ENCODE assay signal across 1 cellular context in the genomic region with DNA sequence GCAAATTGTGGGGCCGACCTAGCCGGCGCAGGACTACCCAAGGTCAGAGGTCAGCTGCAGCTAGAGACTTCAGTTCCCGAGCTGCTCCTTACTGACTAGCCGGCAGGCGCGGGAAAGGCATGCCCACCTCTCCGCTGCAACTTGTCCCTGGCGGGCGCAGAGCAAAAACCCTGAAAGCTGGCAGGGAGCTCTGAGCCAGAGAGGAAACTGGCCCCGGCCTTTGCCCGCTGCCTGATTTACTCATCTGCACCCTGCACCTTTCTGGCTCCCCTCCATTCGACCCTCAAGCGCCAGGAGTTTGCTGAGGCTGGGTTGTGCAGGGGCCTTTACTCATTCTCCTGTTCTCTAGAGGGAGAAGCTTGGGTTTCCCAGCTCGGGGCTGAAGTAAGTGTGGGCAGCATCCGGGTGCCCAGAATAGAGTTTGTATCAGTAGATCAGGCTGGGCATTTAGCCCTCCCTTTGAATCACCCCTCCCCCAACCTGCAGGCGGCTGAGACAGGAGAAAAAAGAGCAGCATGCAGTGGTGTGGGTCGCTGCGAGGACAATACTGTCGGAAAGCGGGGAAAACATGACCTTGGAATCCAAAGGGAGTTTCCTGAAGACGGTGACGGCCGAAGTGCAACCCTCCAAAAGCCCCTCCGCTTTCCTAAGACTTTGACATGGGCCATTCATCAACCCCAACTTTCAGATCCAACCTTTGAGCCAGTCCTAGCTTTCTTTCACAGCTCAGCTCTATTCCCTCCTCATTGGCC.
TF ChIP-seq lines count a peak whose summit lies in the region.

No MANE protein-coding gene starts in this region.

TF ChIP-seq in GM23338, 12 proteins besides CTCF, POLR2A, EP300 and RAD21 (continued from another document):
- TF ChIP-seq, protein P1, sequence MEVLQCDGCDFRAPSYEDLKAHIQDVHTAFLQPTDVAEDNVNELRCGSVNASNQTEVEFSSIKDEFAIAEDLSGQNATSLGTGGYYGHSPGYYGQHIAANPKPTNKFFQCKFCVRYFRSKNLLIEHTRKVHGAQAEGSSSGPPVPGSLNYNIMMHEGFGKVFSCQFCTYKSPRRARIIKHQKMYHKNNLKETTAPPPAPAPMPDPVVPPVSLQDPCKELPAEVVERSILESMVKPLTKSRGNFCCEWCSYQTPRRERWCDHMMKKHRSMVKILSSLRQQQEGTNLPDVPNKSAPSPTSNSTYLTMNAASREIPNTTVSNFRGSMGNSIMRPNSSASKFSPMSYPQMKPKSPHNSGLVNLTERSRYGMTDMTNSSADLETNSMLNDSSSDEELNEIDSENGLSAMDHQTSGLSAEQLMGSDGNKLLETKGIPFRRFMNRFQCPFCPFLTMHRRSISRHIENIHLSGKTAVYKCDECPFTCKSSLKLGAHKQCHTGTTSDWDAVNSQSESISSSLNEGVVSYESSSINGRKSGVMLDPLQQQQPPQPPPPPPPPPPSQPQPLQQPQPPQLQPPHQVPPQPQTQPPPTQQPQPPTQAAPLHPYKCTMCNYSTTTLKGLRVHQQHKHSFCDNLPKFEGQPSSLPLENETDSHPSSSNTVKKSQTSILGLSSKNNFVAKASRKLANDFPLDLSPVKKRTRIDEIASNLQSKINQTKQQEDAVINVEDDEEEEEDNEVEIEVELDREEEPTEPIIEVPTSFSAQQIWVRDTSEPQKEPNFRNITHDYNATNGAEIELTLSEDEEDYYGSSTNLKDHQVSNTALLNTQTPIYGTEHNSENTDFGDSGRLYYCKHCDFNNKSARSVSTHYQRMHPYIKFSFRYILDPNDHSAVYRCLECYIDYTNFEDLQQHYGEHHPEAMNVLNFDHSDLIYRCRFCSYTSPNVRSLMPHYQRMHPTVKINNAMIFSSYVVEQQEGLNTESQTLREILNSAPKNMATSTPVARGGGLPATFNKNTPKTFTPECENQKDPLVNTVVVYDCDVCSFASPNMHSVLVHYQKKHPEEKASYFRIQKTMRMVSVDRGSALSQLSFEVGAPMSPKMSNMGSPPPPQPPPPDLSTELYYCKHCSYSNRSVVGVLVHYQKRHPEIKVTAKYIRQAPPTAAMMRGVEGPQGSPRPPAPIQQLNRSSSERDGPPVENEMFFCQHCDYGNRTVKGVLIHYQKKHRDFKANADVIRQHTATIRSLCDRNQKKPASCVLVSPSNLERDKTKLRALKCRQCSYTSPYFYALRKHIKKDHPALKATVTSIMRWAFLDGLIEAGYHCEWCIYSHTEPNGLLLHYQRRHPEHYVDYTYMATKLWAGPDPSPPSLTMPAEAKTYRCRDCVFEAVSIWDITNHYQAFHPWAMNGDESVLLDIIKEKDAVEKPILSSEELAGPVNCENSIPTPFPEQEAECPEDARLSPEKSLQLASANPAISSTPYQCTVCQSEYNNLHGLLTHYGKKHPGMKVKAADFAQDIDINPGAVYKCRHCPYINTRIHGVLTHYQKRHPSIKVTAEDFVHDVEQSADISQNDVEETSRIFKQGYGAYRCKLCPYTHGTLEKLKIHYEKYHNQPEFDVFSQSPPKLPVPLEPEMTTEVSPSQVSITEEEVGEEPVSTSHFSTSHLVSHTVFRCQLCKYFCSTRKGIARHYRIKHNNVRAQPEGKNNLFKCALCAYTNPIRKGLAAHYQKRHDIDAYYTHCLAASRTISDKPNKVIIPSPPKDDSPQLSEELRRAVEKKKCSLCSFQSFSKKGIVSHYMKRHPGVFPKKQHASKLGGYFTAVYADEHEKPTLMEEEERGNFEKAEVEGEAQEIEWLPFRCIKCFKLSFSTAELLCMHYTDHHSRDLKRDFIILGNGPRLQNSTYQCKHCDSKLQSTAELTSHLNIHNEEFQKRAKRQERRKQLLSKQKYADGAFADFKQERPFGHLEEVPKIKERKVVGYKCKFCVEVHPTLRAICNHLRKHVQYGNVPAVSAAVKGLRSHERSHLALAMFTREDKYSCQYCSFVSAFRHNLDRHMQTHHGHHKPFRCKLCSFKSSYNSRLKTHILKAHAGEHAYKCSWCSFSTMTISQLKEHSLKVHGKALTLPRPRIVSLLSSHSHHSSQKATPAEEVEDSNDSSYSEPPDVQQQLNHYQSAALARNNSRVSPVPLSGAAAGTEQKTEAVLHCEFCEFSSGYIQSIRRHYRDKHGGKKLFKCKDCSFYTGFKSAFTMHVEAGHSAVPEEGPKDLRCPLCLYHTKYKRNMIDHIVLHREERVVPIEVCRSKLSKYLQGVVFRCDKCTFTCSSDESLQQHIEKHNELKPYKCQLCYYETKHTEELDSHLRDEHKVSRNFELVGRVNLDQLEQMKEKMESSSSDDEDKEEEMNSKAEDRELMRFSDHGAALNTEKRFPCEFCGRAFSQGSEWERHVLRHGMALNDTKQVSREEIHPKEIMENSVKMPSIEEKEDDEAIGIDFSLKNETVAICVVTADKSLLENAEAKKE (CRISPR knock-in tag; IDR thresholded peaks at IDR 0.05): no peak
- TF ChIP-seq, protein P2, sequence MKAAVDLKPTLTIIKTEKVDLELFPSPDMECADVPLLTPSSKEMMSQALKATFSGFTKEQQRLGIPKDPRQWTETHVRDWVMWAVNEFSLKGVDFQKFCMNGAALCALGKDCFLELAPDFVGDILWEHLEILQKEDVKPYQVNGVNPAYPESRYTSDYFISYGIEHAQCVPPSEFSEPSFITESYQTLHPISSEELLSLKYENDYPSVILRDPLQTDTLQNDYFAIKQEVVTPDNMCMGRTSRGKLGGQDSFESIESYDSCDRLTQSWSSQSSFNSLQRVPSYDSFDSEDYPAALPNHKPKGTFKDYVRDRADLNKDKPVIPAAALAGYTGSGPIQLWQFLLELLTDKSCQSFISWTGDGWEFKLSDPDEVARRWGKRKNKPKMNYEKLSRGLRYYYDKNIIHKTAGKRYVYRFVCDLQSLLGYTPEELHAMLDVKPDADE (IDR thresholded peaks at IDR 0.05): no peak
- TF ChIP-seq EZH2phosphoT487 (IDR thresholded peaks at IDR 0.05; ENCODE audit: unreplicated experiment) (no peak), POLR2AphosphoS5 (IDR thresholded peaks at IDR 0.05; ENCODE audit: low read depth) (no peak), EZH2 (IDR thresholded peaks at IDR 0.05; ENCODE audit: low read depth, unreplicated experiment) (no peak), NANOG (IDR thresholded peaks at IDR 0.05; ENCODE audit: borderline replicate concordance) (no peak), STAT1 (IDR thresholded peaks at IDR 0.05; ENCODE audit: unreplicated experiment) (no peak), ZNF114 (CRISPR knock-in tag; IDR thresholded peaks at IDR 0.05) (no peak), CREB1 (CRISPR knock-in tag; IDR thresholded peaks at IDR 0.05; ENCODE audit: low read depth) (no peak)
- TF ChIP-seq, protein P3, sequence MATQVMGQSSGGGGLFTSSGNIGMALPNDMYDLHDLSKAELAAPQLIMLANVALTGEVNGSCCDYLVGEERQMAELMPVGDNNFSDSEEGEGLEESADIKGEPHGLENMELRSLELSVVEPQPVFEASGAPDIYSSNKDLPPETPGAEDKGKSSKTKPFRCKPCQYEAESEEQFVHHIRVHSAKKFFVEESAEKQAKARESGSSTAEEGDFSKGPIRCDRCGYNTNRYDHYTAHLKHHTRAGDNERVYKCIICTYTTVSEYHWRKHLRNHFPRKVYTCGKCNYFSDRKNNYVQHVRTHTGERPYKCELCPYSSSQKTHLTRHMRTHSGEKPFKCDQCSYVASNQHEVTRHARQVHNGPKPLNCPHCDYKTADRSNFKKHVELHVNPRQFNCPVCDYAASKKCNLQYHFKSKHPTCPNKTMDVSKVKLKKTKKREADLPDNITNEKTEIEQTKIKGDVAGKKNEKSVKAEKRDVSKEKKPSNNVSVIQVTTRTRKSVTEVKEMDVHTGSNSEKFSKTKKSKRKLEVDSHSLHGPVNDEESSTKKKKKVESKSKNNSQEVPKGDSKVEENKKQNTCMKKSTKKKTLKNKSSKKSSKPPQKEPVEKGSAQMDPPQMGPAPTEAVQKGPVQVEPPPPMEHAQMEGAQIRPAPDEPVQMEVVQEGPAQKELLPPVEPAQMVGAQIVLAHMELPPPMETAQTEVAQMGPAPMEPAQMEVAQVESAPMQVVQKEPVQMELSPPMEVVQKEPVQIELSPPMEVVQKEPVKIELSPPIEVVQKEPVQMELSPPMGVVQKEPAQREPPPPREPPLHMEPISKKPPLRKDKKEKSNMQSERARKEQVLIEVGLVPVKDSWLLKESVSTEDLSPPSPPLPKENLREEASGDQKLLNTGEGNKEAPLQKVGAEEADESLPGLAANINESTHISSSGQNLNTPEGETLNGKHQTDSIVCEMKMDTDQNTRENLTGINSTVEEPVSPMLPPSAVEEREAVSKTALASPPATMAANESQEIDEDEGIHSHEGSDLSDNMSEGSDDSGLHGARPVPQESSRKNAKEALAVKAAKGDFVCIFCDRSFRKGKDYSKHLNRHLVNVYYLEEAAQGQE (IDR thresholded peaks at IDR 0.05; ENCODE audit: unreplicated experiment): no peak
